In the genomic region with DNA sequence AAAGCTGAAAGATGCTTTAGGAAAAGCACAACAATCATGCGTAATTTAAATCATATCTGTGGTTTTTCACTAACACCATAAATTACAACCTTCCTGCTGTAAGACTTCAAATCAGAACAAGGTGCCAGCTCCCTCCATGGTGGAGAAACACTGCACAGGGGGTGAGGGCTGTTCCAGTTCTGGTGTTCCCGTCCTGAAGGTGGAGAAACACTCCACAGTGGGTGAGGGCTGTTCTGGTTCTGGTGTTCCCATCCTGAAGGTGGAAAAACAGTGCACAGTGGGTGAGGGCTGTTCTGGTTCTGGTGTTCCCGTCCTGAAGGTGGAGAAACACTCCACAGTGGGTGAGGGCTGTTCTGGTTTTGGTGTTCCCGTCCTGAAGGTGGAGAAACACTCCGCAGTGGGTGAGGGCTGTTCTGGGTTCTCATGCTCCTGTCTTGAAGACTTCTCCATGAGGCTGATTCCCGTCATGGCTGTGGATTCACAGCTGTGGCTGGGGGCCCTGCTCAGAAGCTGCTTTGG, we compare ENCODE assay signal across 2 cellular contexts.
A peak's percentile ranks its signal among the peaks of the same experiment; 100 is the strongest.
TF ChIP-seq lines count a peak whose summit lies in the region.

No MANE protein-coding gene starts in this region.

TF ChIP-seq in K562, 482 proteins besides CTCF, POLR2A, EP300 and RAD21:
- TF ChIP-seq CBX8 (IDR thresholded peaks at IDR 0.05; ENCODE audit: borderline replicate concordance, extremely low read depth, low read depth, low read length, poor library complexity, severe bottlenecking) (peak; percentile 10), SREBF1 (IDR thresholded peaks at IDR 0.05; ENCODE audit: borderline replicate concordance, low read depth, low read length) (no peak)

TF ChIP-seq in neural cell, 6 proteins besides CTCF, POLR2A, EP300 and RAD21:
- TF ChIP-seq MXI1 (conservative IDR thresholded peaks at IDR 0.05; ENCODE audit: poor library complexity, severe bottlenecking) (no peak), POLR2AphosphoS5 (IDR thresholded peaks at IDR 0.05) (no peak)
- TF ChIP-seq, protein P1, sequence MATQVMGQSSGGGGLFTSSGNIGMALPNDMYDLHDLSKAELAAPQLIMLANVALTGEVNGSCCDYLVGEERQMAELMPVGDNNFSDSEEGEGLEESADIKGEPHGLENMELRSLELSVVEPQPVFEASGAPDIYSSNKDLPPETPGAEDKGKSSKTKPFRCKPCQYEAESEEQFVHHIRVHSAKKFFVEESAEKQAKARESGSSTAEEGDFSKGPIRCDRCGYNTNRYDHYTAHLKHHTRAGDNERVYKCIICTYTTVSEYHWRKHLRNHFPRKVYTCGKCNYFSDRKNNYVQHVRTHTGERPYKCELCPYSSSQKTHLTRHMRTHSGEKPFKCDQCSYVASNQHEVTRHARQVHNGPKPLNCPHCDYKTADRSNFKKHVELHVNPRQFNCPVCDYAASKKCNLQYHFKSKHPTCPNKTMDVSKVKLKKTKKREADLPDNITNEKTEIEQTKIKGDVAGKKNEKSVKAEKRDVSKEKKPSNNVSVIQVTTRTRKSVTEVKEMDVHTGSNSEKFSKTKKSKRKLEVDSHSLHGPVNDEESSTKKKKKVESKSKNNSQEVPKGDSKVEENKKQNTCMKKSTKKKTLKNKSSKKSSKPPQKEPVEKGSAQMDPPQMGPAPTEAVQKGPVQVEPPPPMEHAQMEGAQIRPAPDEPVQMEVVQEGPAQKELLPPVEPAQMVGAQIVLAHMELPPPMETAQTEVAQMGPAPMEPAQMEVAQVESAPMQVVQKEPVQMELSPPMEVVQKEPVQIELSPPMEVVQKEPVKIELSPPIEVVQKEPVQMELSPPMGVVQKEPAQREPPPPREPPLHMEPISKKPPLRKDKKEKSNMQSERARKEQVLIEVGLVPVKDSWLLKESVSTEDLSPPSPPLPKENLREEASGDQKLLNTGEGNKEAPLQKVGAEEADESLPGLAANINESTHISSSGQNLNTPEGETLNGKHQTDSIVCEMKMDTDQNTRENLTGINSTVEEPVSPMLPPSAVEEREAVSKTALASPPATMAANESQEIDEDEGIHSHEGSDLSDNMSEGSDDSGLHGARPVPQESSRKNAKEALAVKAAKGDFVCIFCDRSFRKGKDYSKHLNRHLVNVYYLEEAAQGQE (IDR thresholded peaks at IDR 0.05; ENCODE audit: borderline replicate concordance), result no peak
